9 cellular contexts compared by ENCODE assay signal in the genomic region with DNA sequence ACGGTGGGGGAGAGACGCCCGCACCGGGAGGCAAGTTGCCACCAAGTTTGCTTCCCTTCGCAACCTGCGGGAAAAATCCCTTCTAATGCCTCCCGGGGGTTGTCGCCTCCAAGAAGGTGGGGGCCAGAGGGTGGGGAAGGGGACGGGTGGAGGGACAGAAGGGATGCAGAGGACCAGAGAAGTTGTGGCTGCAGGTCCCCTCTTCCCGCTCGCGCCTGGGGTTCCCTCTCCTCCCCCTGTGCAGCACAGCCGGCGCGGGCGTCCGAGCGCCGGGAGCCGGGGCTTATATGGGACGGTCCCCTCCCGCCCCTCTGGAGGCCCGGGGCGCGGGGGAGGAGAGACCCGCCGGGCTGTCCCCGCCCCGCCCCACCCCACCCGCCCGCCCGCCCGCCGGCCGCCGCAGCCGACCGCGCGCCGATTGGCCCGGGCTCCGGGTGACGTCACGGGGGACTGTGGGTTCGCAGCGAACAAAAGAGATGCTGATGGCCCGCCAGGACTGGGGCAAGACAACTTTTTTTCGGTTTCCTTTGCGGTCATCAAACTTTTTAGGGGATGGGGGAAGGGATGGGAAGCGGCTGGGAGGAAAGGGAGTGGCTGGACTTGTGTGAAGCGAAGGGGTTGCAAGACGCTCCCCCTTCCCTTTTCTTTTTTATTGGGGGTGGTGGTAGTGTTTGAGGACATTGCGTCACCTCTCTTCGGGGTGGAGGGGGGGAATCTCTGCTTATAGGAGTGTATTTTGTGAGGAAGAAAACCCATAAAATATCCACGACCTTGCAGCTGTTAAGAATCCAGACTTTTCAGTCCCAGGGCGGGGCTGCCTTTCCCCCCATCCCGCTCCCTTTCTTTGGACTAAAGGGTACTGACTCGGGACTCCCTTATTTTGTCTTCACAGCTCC. TPM values are rescaled to one million over a fixed set of nuclear protein-coding genes. Genes with fewer than 3 reads are reported as not detected.
A peak's percentile ranks its signal among the peaks of the same experiment; 100 is the strongest.
DNase-seq lines count a peak whose midpoint lies in the region; ATAC-seq and FAIRE-seq lines count a peak whose summit lies in the region.
"Had no signal": no experiment of that assay in that cellular context is flagged by ENCODE, and none has a peak within 500 bp of the region (broad histone marks: within the 10 kb centered on the region; RNA-seq: fewer than 3 reads in every experiment).

A gene (minus strand): TSS at position 260 of the 896 bp plus-strand sequence. CDS start 266 bp downstream, outside the sequence.

- no peaks in the 10 kb centered on the region for H3K9me3 ChIP-seq in mesenchymal stem cell (ENCODE audit: control insufficient read depth, low read length)

- peak within 1 kb of the TSS; percentile 75 for H2BK120ac ChIP-seq in mesenchymal stem cell (ENCODE audit: low read depth, low read length)

- H3K14ac ChIP-seq in mesenchymal stem cell (ENCODE audit: low read length in 2 of 2): peak within 1 kb of the TSS; percentile 93 to 99

- peak within 1 kb of the TSS in 1 of 2 experiments; percentile 98 for H3K23ac ChIP-seq in mesenchymal stem cell (ENCODE audit: low read length in 2 of 2)

- H3K36me3 ChIP-seq in mesenchymal stem cell (ENCODE audit: control insufficient read depth in 1 of 2, insufficient read depth in 2 of 2, low read depth in 1 of 2, low read length in 2 of 2): peaks cover 3 to 42% of the 10 kb centered on the region in 2 experiments

- H2AK5ac ChIP-seq in mesenchymal stem cell (ENCODE audit: low read length, severe bottlenecking): peak within 1 kb of the TSS; percentile 88

- H2AFZ ChIP-seq in mesenchymal stem cell (ENCODE audit: low read depth, low read length): peak within 1 kb of the TSS; percentile 31

- H3K9ac ChIP-seq in mesenchymal stem cell (ENCODE audit: low read length): peak within 1 kb of the TSS; percentile 99

- H3K18ac ChIP-seq in mesenchymal stem cell (ENCODE audit: low read depth in 1 of 2, low read length in 2 of 2): peak within 1 kb of the TSS; percentile 97 to 98

- H3K4me2 ChIP-seq in mesenchymal stem cell (ENCODE audit: low read length, poor library complexity, severe bottlenecking): peak within 1 kb of the TSS; percentile 73

- peaks cover 2% of the 10 kb centered on the region for H3K4me1 ChIP-seq in mesenchymal stem cell (ENCODE audit: control insufficient read depth, insufficient read depth, low read depth, low read length)

- peak within 1 kb of the TSS; percentile 66 for H4K8ac ChIP-seq in mesenchymal stem cell (ENCODE audit: low read length)

- peaks cover 1% of the 10 kb centered on the region for H3K79me1 ChIP-seq in mesenchymal stem cell (replicated peaks; ENCODE audit: low read length, poor library complexity, severe bottlenecking)

- no peaks in the 10 kb centered on the region for H3K27me3 ChIP-seq in mesenchymal stem cell (ENCODE audit: control insufficient read depth in 1 of 2, insufficient read depth in 1 of 2, low read length in 2 of 2)

- peak within 1 kb of the TSS; percentile 73 for H2BK15ac ChIP-seq in mesenchymal stem cell (ENCODE audit: low read depth, poor library complexity, severe bottlenecking)

- peak; percentile 79 for ATAC-seq in HG02884 (IDR thresholded peaks at IDR 0.05; ENCODE audit: unreplicated experiment)

- under 1% methylated on average over 45 of the region's 59 CpGs for WGBS in mesenchymal stem cell

- H2BK12ac ChIP-seq in mesenchymal stem cell (ENCODE audit: low read length in 2 of 2): peak within 1 kb of the TSS in 1 of 2 experiments; percentile 51

- peak within 1 kb of the TSS; percentile 85 to 91 for H3K4me3 ChIP-seq in mesenchymal stem cell (ENCODE audit: insufficient read depth in 1 of 2, low read depth in 1 of 2, low read length in 2 of 2)

- H2BK5ac ChIP-seq in mesenchymal stem cell (ENCODE audit: low read depth, low read length, poor library complexity, severe bottlenecking): peak within 1 kb of the TSS; percentile 98

- DNase-seq in DMS153 treated with DMSO at 0.1 percent for 48 hours (lab: John Stamatoyannopoulos, UW; ENCODE audit: unreplicated experiment) (peak; percentile 13), DMS153 (lab: John Stamatoyannopoulos, UW) (no peak), NCI-H345 treated with DMSO at 0.1 percent for 48 hours (lab: John Stamatoyannopoulos, UW; ENCODE audit: unreplicated experiment) (peak; percentile 71), mesenchymal stem cell (peak; percentile 95)
- peak; percentile 66 for DNase-seq in activated CD8-positive, alpha-beta memory T cell treated with anti-CD3 and anti-CD28 coated beads, Interleukin-2, amount 50 U/mL, for 4 hours
- peak; percentile 27 for DNase-seq in stimulated activated CD8-positive, alpha-beta memory T cell treated with anti-CD3 and anti-CD28 coated beads, Interleukin-15, amount 100 ng/mL, for 1 hour (ENCODE audit: low read depth)

- H3K27ac ChIP-seq in mesenchymal stem cell (ENCODE audit: low read length, poor library complexity, severe bottlenecking): peak within 1 kb of the TSS; percentile 99
- H3K27ac ChIP-seq: 22Rv1 had no signal

- H3K4ac ChIP-seq in mesenchymal stem cell (ENCODE audit: low read depth in 1 of 2, low read length in 2 of 2): peak within 1 kb of the TSS; percentile 84 to 89

- peak within 1 kb of the TSS; percentile 94 for H4K91ac ChIP-seq in mesenchymal stem cell (ENCODE audit: low read length)

- peak; percentile 29 for FAIRE-seq in endometrium (lab: Jason Lieb, UNC)

RNA-seq across cellular contexts. Expression of the gene that starts here (rescaled TPM):
- 1,493 TPM for polyA plus RNA-seq in mesenchymal stem cell (2013, experiment 1 of 2)
- polyA plus RNA-seq in mesenchymal stem cell (2013, experiment 2 of 2): 1,327 TPM
